ENCODE assay signal across 1 cellular context in genomic region chr18:31261792-31262582, GRCh38.
A peak's percentile ranks its signal among the peaks of the same experiment; 100 is the strongest.
TF ChIP-seq lines count a peak whose summit lies in the region.

No MANE protein-coding gene starts in this region.

TF ChIP-seq in GM12878, 131 proteins besides CTCF, POLR2A, EP300 and RAD21:
- no peak for TF ChIP-seq PML (IDR thresholded peaks at IDR 0.05; ENCODE audit: low read length)
- TF ChIP-seq PKNOX1 (IDR thresholded peaks at IDR 0.05), result no peak
- peak; percentile 71 for TF ChIP-seq EED (IDR thresholded peaks at IDR 0.05; ENCODE audit: low read depth)
- TF ChIP-seq NFIC (IDR thresholded peaks at IDR 0.05; ENCODE audit: low read depth, low read length), result peak; percentile 57; the same call in 1 of the 2 replicates
- TF ChIP-seq IRF5 (IDR thresholded peaks at IDR 0.05; ENCODE audit: borderline replicate concordance), result no peak
- no peak for TF ChIP-seq SREBF1 (IDR thresholded peaks at IDR 0.05; ENCODE audit: low read length)
- peak; percentile 43; the same call in 1 of the 2 replicates for TF ChIP-seq JUNB (IDR thresholded peaks at IDR 0.05)
- TF ChIP-seq ZBTB11 (CRISPR knock-in tag; IDR thresholded peaks at IDR 0.05), result no peak
- no peak for TF ChIP-seq E2F8 (IDR thresholded peaks at IDR 0.05; ENCODE audit: low read depth, partially characterized antibody)
- TF ChIP-seq SUPT20H (IDR thresholded peaks at IDR 0.05; ENCODE audit: borderline replicate concordance, control insufficient read depth, low read depth, low read length), result no peak
